ENCODE assay signal across 14 cellular contexts in the genomic region with DNA sequence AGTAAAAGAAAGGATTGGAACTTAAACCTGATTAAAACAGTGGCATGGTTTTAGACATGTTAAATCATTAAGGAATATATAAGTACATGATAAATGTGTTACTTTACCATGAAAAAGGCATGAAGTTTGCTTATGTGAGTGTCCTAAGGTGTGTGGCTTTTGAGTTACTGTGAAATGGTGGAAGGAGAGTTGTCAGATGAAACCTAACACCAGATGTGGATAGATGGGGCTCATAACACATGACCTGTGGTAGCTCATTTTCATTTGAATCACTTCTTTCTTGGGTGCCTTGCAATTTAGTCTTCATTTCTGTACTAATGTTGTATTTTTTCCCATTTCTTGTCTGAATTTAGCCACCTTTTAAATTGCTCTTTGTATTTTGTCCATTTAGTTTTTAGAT. TPM values are rescaled to one million over a fixed set of nuclear protein-coding genes. Genes with fewer than 3 reads are reported as not detected.
DNase-seq lines count a peak whose midpoint lies in the region; ATAC-seq and TF ChIP-seq lines count a peak whose summit lies in the region.
"Had no signal": no experiment of that assay in that cellular context is flagged by ENCODE, and none has a peak within 500 bp of the region (broad histone marks: within the 10 kb centered on the region; RNA-seq: fewer than 3 reads in every experiment).

No MANE protein-coding gene starts in this region.

- intact Hi-C loops in dorsolateral prefrontal cortex (cut with DNase I) = no loop called here

- TF ChIP-seq CTCF in chondrocyte (IDR thresholded peaks at IDR 0.05) = no peak
- TF ChIP-seq CTCF in osteocyte (IDR thresholded peaks at IDR 0.05) = no peak
- no peak for TF ChIP-seq CTCF in dorsolateral prefrontal cortex (IDR thresholded peaks at IDR 0.05 in 54 of 56, conservative IDR thresholded peaks at IDR 0.05 in 2 of 56; ENCODE audit: low read depth in 1 of 56, partially characterized antibody in 56 of 56)

- peak overlapping the region; percentile 84 for H3K27ac Mint-ChIP-seq in chondrocyte (ENCODE audit: unreplicated experiment)
- H3K27ac Mint-ChIP-seq in osteocyte (ENCODE audit: unreplicated experiment) = peak overlapping the region; percentile 38
- H3K27ac Mint-ChIP-seq: activated naive CD8-positive, alpha-beta T cell treated with anti-CD3 and anti-CD28 coated beads, Interleukin-2, amount 10 ng/mL, durations not matched to agents 7 days and 5 days; CD8-positive, alpha-beta memory T cell had no signal

- H3K27me3 ChIP-seq in dorsolateral prefrontal cortex = no peaks in the 10 kb centered on the region
- H3K27me3 ChIP-seq: esophagus muscularis mucosa had no signal

- H3K27ac ChIP-seq in dorsolateral prefrontal cortex = peak overlapping the region in 2 of 59 donors; percentile 5
- H3K27ac ChIP-seq: esophagus muscularis mucosa had no signal

- H3K4me1 Mint-ChIP-seq in chondrocyte (ENCODE audit: low read depth) = peaks cover 89% of the 10 kb centered on the region
- peaks cover 77% of the 10 kb centered on the region for H3K4me1 Mint-ChIP-seq in osteocyte (ENCODE audit: unreplicated experiment)

- no peaks in the 10 kb centered on the region for H3K9me3 Mint-ChIP-seq in chondrocyte (ENCODE audit: low read depth)
- no peaks in the 10 kb centered on the region for H3K9me3 Mint-ChIP-seq in osteocyte (ENCODE audit: unreplicated experiment)

- ATAC-seq in GM19395 (IDR thresholded peaks at IDR 0.05; ENCODE audit: unreplicated experiment) = peak; percentile 77
- ATAC-seq in HG02885 (IDR thresholded peaks at IDR 0.05; ENCODE audit: poor library complexity, unreplicated experiment) = peak; percentile 64
- no peak for ATAC-seq in HG03469 (IDR thresholded peaks at IDR 0.05; ENCODE audit: unreplicated experiment)
- no peak for ATAC-seq in GM18861 (IDR thresholded peaks at IDR 0.05; ENCODE audit: unreplicated experiment)

- H3K36me3 Mint-ChIP-seq in chondrocyte (ENCODE audit: low read depth) (peaks cover 5% of the 10 kb centered on the region), osteocyte (ENCODE audit: unreplicated experiment) (peaks cover 18% of the 10 kb centered on the region)

- H3K27me3 Mint-ChIP-seq in chondrocyte (ENCODE audit: low read depth) (no peaks in the 10 kb centered on the region), osteocyte (ENCODE audit: unreplicated experiment) (no peaks in the 10 kb centered on the region)
- H3K27me3 Mint-ChIP-seq: activated naive CD8-positive, alpha-beta T cell treated with anti-CD3 and anti-CD28 coated beads, Interleukin-2, amount 10 ng/mL, durations not matched to agents 7 days and 5 days; CD8-positive, alpha-beta memory T cell had no signal

- peak overlapping the region; percentile 0 for H3K4me3 Mint-ChIP-seq in chondrocyte (ENCODE audit: unreplicated experiment)
- H3K4me3 Mint-ChIP-seq in osteocyte (ENCODE audit: unreplicated experiment) = no peak overlapping the region
- H3K4me3 Mint-ChIP-seq: activated naive CD8-positive, alpha-beta T cell treated with anti-CD3 and anti-CD28 coated beads, Interleukin-2, amount 10 ng/mL, durations not matched to agents 7 days and 5 days; CD8-positive, alpha-beta memory T cell had no signal

- peak overlapping the region in 2 of 59 donors; percentile 2 to 14 for H3K4me3 ChIP-seq in dorsolateral prefrontal cortex
- H3K4me3 ChIP-seq: esophagus muscularis mucosa had no signal

- DNase-seq in chondrocyte (ENCODE audit: low spot score) (no peak), osteocyte (ENCODE audit: extremely low spot score, unreplicated experiment) (no peak), NK-92 (lab: John Stamatoyannopoulos, UW; ENCODE audit: unreplicated experiment) (no peak), dorsolateral prefrontal cortex (no peak)
- DNase-seq: activated CD4-positive, CD25-positive, alpha-beta regulatory T cell; activated CD8-positive, alpha-beta memory T cell treated with anti-CD3 and anti-CD28 coated beads, Interleukin-2, amount 50 U/mL, for 4 hours; activated naive CD8-positive, alpha-beta T cell treated with anti-CD3 and anti-CD28 coated beads, Interleukin-2, amount 10 ng/mL, durations not matched to agents 7 days and 5 days; CD8-positive, alpha-beta memory T cell; occipital lobe had no signal

RNA-seq across cellular contexts. Expression of gene MEF2A, which starts 13.0 kb away (rescaled TPM):
- 138 to 191 TPM (median 184 TPM) in 3 replicates for total RNA-seq in chondrocyte
- 97.8 and 123 TPM in 2 replicates for total RNA-seq in osteocyte
- total RNA-seq in dorsolateral prefrontal cortex = 100 to 1,000 TPM in 48 of 120 experiments, 10 to 100 TPM in 72; 54.3 to 131 (median 97.1) TPM

Comparison
In these comparisons a context has a peak if more than half of its experiments do, and no peak if none do; other contexts are left out.
1. ATAC-seq: peak in GM19395 (single experiment) and HG02885 (single experiment); none in HG03469 (single experiment) and GM18861 (single experiment).